28 cellular contexts compared by ENCODE assay signal in the genomic region with DNA sequence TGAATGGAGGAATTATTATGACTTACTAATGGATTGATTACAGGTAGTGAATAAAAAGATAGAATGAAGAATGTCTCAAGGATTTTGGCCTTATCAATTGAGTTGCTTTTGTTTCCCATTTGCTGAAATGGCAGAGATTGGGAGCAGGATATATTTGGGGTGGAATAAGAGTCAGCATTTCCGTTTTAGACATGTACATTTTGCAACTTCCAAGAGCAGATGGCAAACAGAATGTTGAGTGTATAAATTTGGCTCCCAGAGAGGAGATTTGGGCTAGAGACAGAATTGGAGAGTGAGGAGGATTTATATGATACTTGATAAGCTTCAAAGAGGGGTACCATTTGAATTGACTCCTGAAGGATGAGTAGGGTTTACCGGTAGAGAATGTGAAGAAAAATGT.
"Had no signal": no experiment of that assay in that cellular context is flagged by ENCODE, and none has a peak within 500 bp of the region (broad histone marks: within the 10 kb centered on the region; RNA-seq: fewer than 3 reads in every experiment).

No MANE protein-coding gene starts in this region.

- H2AFZ ChIP-seq: hepatocyte had no signal

- H3K4me3 ChIP-seq: coronary artery, dorsolateral prefrontal cortex, gastrocnemius medialis, hepatocyte, ovary, psoas muscle, right atrium auricular region, testis, vagina had no signal

- H3K27ac ChIP-seq: coronary artery, dorsolateral prefrontal cortex, gastrocnemius medialis, hepatocyte, neutrophil, ovary, psoas muscle, right atrium auricular region, testis, vagina had no signal

- H3K9me3 ChIP-seq: gastrocnemius medialis, neutrophil, ovary, psoas muscle, right atrium auricular region, testis, vagina had no signal

- H3K79me2 ChIP-seq: hepatocyte had no signal

- DNase-seq: activated CD4-positive, alpha-beta memory T cell treated with anti-CD3 and anti-CD28 coated beads, Interleukin-2, amount 10 ng/mL, durations not matched to agents 7 days and 5 days; activated CD4-positive, alpha-beta T cell treated with anti-CD3 and anti-CD28 coated beads, Interleukin-2, amount 10 ng/mL, durations not matched to agents 24 days and 14 days; activated CD4-positive, CD25-positive, alpha-beta regulatory T cell treated with anti-CD3 and anti-CD28 coated beads, Interleukin-2, amount 50 U/mL, for 72 hours; activated CD8-positive, alpha-beta memory T cell treated with anti-CD3 and anti-CD28 coated beads, Interleukin-2, amount 50 U/mL, for 48 hours; activated gamma-delta T cell treated with Interleukin-2 at 50 U/mL for 16 hours; activated naive CD4-positive, alpha-beta T cell treated with anti-CD3 and anti-CD28 coated beads, Interleukin-2, amount 50 U/mL, for 16 hours; activated naive CD8-positive, alpha-beta T cell treated with anti-CD3 and anti-CD28 coated beads, Interleukin-2, amount 50 U/mL, for 24 hours; activated T-cell treated with anti-CD3 and anti-CD28 coated beads, Interleukin-2, amount 50 U/mL, for 24 hours; dorsolateral prefrontal cortex; effector memory CD4-positive, alpha-beta T cell; gastrocnemius medialis; glutamatergic neuron; left cardiac atrium; left ventricle myocardium superior; naive B cell; nephron progenitor cell; ovary; psoas muscle; stimulated activated CD4-positive, alpha-beta T cell treated with anti-CD3 and anti-CD28 coated beads, Interleukin-2, amount 100 ng/mL, for 48 hours; stimulated activated naive CD4-positive, alpha-beta T cell treated with Interleukin-2 at 50 U/mL for 16 hours; T-helper 2 cell; testis had no signal

- H3K9me3 Mint-ChIP-seq: activated CD4-positive, alpha-beta memory T cell treated with anti-CD3 and anti-CD28 coated beads, Interleukin-2, amount 10 ng/mL, durations not matched to agents 7 days and 5 days; activated CD4-positive, alpha-beta T cell treated with anti-CD3 and anti-CD28 coated beads, Interleukin-2, amount 10 ng/mL, durations not matched to agents 24 days and 14 days; activated T-cell treated with anti-CD3 and anti-CD28 coated beads, Interleukin-2, amount 50 U/mL, for 24 hours; nephron progenitor cell; type B pancreatic cell had no signal

- H3K36me3 ChIP-seq: gastrocnemius medialis, neutrophil, ovary, right atrium auricular region, vagina had no signal

- H3K4me1 ChIP-seq: gastrocnemius medialis, psoas muscle, right atrium auricular region, testis, vagina had no signal

- H3K27me3 ChIP-seq: gastrocnemius medialis, hepatocyte, neutrophil, ovary, right atrium auricular region, testis, vagina had no signal

- H3K4me3 Mint-ChIP-seq: activated CD4-positive, alpha-beta memory T cell treated with anti-CD3 and anti-CD28 coated beads, Interleukin-2, amount 10 ng/mL, durations not matched to agents 7 days and 5 days; activated CD4-positive, alpha-beta T cell treated with anti-CD3 and anti-CD28 coated beads, Interleukin-2, amount 10 ng/mL, durations not matched to agents 24 days and 14 days; activated naive CD8-positive, alpha-beta T cell treated with anti-CD3 and anti-CD28 coated beads, Interleukin-2, amount 50 U/mL, for 24 hours; activated T-cell treated with anti-CD3 and anti-CD28 coated beads, Interleukin-2, amount 50 U/mL, for 24 hours; naive B cell; nephron progenitor cell; type B pancreatic cell had no signal

- H3K27ac Mint-ChIP-seq: activated CD4-positive, alpha-beta memory T cell treated with anti-CD3 and anti-CD28 coated beads, Interleukin-2, amount 10 ng/mL, durations not matched to agents 7 days and 5 days; activated CD4-positive, alpha-beta T cell treated with anti-CD3 and anti-CD28 coated beads, Interleukin-2, amount 10 ng/mL, durations not matched to agents 24 days and 14 days; activated naive CD8-positive, alpha-beta T cell treated with anti-CD3 and anti-CD28 coated beads, Interleukin-2, amount 50 U/mL, for 24 hours; activated T-cell treated with anti-CD3 and anti-CD28 coated beads, Interleukin-2, amount 50 U/mL, for 24 hours; naive B cell; nephron progenitor cell; type B pancreatic cell had no signal

- H3K27me3 Mint-ChIP-seq: activated CD4-positive, alpha-beta memory T cell treated with anti-CD3 and anti-CD28 coated beads, Interleukin-2, amount 10 ng/mL, durations not matched to agents 7 days and 5 days; activated CD4-positive, alpha-beta T cell treated with anti-CD3 and anti-CD28 coated beads, Interleukin-2, amount 10 ng/mL, durations not matched to agents 24 days and 14 days; activated naive CD8-positive, alpha-beta T cell treated with anti-CD3 and anti-CD28 coated beads, Interleukin-2, amount 50 U/mL, for 24 hours; activated T-cell treated with anti-CD3 and anti-CD28 coated beads, Interleukin-2, amount 50 U/mL, for 24 hours; naive B cell; type B pancreatic cell had no signal

- H3K36me3 Mint-ChIP-seq: naive B cell, type B pancreatic cell had no signal

- H3K4me1 Mint-ChIP-seq: activated CD4-positive, alpha-beta memory T cell treated with anti-CD3 and anti-CD28 coated beads, Interleukin-2, amount 10 ng/mL, durations not matched to agents 7 days and 5 days; activated CD4-positive, alpha-beta T cell treated with anti-CD3 and anti-CD28 coated beads, Interleukin-2, amount 10 ng/mL, durations not matched to agents 24 days and 14 days; activated naive CD8-positive, alpha-beta T cell treated with anti-CD3 and anti-CD28 coated beads, Interleukin-2, amount 50 U/mL, for 24 hours; naive B cell had no signal
